Comparison of ENCODE assay signal across 8 cellular contexts in genomic region chr17:82019905-82020873, GRCh38. TPM values are rescaled to one million over a fixed set of nuclear protein-coding genes. Genes with fewer than 3 reads are reported as not detected.
DNase-seq lines count a peak whose midpoint lies in the region; ATAC-seq and TF ChIP-seq lines count a peak whose summit lies in the region.

No MANE protein-coding gene starts in this region.

- peaks cover 2% of the 10 kb centered on the region for H3K79me2 ChIP-seq in parathyroid adenoma

- H3K4me1 ChIP-seq in esophagus muscularis mucosa (peaks cover 26 to 50% (median 38%) of the 10 kb centered on the region in 4 donors), parathyroid adenoma (peaks cover 16% of the 10 kb centered on the region)

- intact Hi-C loops in esophagus muscularis mucosa (cut with DNase I) = no loop called here

- H3K4me2 ChIP-seq in parathyroid adenoma (ENCODE audit: low read length) = no peak overlapping the region

- H3K4me1 Mint-ChIP-seq in activated CD8-positive, alpha-beta memory T cell treated with anti-CD3 and anti-CD28 coated beads, Interleukin-2, amount 10 ng/mL, durations not matched to agents 7 days and 5 days = peaks cover 18% of the 10 kb centered on the region

- H3K27me3 ChIP-seq in esophagus muscularis mucosa (no peaks in the 10 kb centered on the region), parathyroid adenoma (ENCODE audit: control insufficient read depth, insufficient read depth, low read length) (no peaks in the 10 kb centered on the region)

- CTCF ChIA-PET in activated CD8-positive, alpha-beta memory T cell treated with anti-CD3 and anti-CD28 coated beads, Interleukin-2, amount 10 ng/mL, durations not matched to agents 7 days and 5 days (lab: Charles Lee) = interaction anchor here (0.6 to 9.0 kb wide), 37 partner anchors 8 to 397 kb away, joined by 3 to 181 read pairs (median 4); partner anchors contain the start of genes ASPSCR1, DCXR, FASN and NOTUM

- H3K36me3 Mint-ChIP-seq in activated CD8-positive, alpha-beta memory T cell treated with anti-CD3 and anti-CD28 coated beads, Interleukin-2, amount 10 ng/mL, durations not matched to agents 7 days and 5 days = peaks cover 4% of the 10 kb centered on the region

- H3K9me3 ChIP-seq in esophagus muscularis mucosa (no peaks in the 10 kb centered on the region), parathyroid adenoma (ENCODE audit: control insufficient read depth, low read length) (no peaks in the 10 kb centered on the region)

- no peak overlapping the region for H3K9ac ChIP-seq in parathyroid adenoma

- peaks cover 3 to 27% (median 18%) of the 10 kb centered on the region in 4 donors for H3K36me3 ChIP-seq in esophagus muscularis mucosa
- H3K36me3 ChIP-seq in parathyroid adenoma (ENCODE audit: control insufficient read depth, insufficient read depth, low read length) = no peaks in the 10 kb centered on the region

- peak overlapping the region; percentile 40 for H3K27ac Mint-ChIP-seq in activated CD8-positive, alpha-beta memory T cell treated with anti-CD3 and anti-CD28 coated beads, Interleukin-2, amount 10 ng/mL, durations not matched to agents 7 days and 5 days

- ATAC-seq in activated CD8-positive, alpha-beta memory T cell treated with anti-CD3 and anti-CD28 coated beads, Interleukin-2, amount 10 ng/mL, durations not matched to agents 7 days and 5 days = no peak
- no peak for ATAC-seq in GM18873 (IDR thresholded peaks at IDR 0.05; ENCODE audit: low FRiP score, unreplicated experiment)

- TF ChIP-seq POLR2A in esophagus muscularis mucosa (IDR thresholded peaks at IDR 0.05; ENCODE audit: low read depth) = no peak

- H3K9me3 Mint-ChIP-seq in activated CD8-positive, alpha-beta memory T cell treated with anti-CD3 and anti-CD28 coated beads, Interleukin-2, amount 10 ng/mL, durations not matched to agents 7 days and 5 days (ENCODE audit: low read depth) = no peaks in the 10 kb centered on the region

- peak overlapping the region; percentile 40 for H3K4me3 Mint-ChIP-seq in activated CD8-positive, alpha-beta memory T cell treated with anti-CD3 and anti-CD28 coated beads, Interleukin-2, amount 10 ng/mL, durations not matched to agents 7 days and 5 days

- TF ChIP-seq CTCF in esophagus muscularis mucosa (IDR thresholded peaks at IDR 0.05) = peak; percentile 39 to 80 (median 58)
- TF ChIP-seq CTCF in parathyroid adenoma (IDR thresholded peaks at IDR 0.05) = peak; percentile 50

- H3K27me3 Mint-ChIP-seq in activated CD8-positive, alpha-beta memory T cell treated with anti-CD3 and anti-CD28 coated beads, Interleukin-2, amount 10 ng/mL, durations not matched to agents 7 days and 5 days = no peaks in the 10 kb centered on the region

- no peak for TF ChIP-seq EP300 in esophagus muscularis mucosa (IDR thresholded peaks at IDR 0.05)

- 62% methylated on average over 22 of the region's 33 CpGs for WGBS in esophagus muscularis mucosa

- DNase-seq in NCI-H2227 (lab: John Stamatoyannopoulos, UW; ENCODE audit: unreplicated experiment) (peak; percentile 61), NCI-H2227 treated with DMSO at 0.1 percent for 48 hours (lab: John Stamatoyannopoulos, UW) (no peak), NCI-H82 treated with DMSO at 0.1 percent for 48 hours (lab: John Stamatoyannopoulos, UW; ENCODE audit: unreplicated experiment) (peak; percentile 22), esophagus muscularis mucosa (ENCODE audit: extremely low spot score) (no peak), Ammon's horn (ENCODE audit: low spot score) (no peak)
- peak; percentile 79 for DNase-seq in activated CD8-positive, alpha-beta memory T cell treated with anti-CD3 and anti-CD28 coated beads, Interleukin-2, amount 10 ng/mL, durations not matched to agents 7 days and 5 days

- H3K27ac ChIP-seq in esophagus muscularis mucosa (replicated peaks in 1 of 4) (no peak overlapping the region), parathyroid adenoma (no peak overlapping the region)

- H2AFZ ChIP-seq in parathyroid adenoma = no peak overlapping the region

- no peak overlapping the region for H3K4me3 ChIP-seq in esophagus muscularis mucosa
- H3K4me3 ChIP-seq in parathyroid adenoma (ENCODE audit: low read depth, low read length) = no peak overlapping the region

RNA-seq across cellular contexts. Expression of gene CENPX, which starts 2.5 kb away (rescaled TPM):
- total RNA-seq in activated CD8-positive, alpha-beta memory T cell treated with anti-CD3 and anti-CD28 coated beads, Interleukin-2, amount 10 ng/mL, durations not matched to agents 7 days and 5 days = 10 to 100 TPM; 80.2 to 91.3 TPM
- total RNA-seq in esophagus muscularis mucosa = 100 to 1,000 TPM in 2 of 4 donors, 10 to 100 TPM in 2; 62.5 to 109 (median 95.5) TPM

RNA-seq across cellular contexts. Expression of gene LRRC45, which starts 2.9 kb away (rescaled TPM):
- 10 to 100 TPM; 45.4 to 61.6 TPM for total RNA-seq in activated CD8-positive, alpha-beta memory T cell treated with anti-CD3 and anti-CD28 coated beads, Interleukin-2, amount 10 ng/mL, durations not matched to agents 7 days and 5 days
- 10 to 100 TPM in 2 of 4 donors, 1 to 10 TPM in 2; 6.6 to 15.8 (median 11.5) TPM for total RNA-seq in esophagus muscularis mucosa

RNA-seq across cellular contexts. Expression of gene RAC3, which starts 11.3 kb away (rescaled TPM):
- total RNA-seq in activated CD8-positive, alpha-beta memory T cell treated with anti-CD3 and anti-CD28 coated beads, Interleukin-2, amount 10 ng/mL, durations not matched to agents 7 days and 5 days = 1 to 10 TPM; 6.4 to 6.8 TPM
- total RNA-seq in esophagus muscularis mucosa = 1 to 10 TPM; 1.8 to 2.5 (median 2.2) TPM

RNA-seq across cellular contexts. Expression of gene DCXR, which starts 17.3 kb away (rescaled TPM):
- total RNA-seq in activated CD8-positive, alpha-beta memory T cell treated with anti-CD3 and anti-CD28 coated beads, Interleukin-2, amount 10 ng/mL, durations not matched to agents 7 days and 5 days = 100 to 1,000 TPM; 120 to 124 TPM
- total RNA-seq in esophagus muscularis mucosa = 100 to 1,000 TPM in 2 of 4 donors, 10 to 100 TPM in 2; 78.6 to 135 (median 102) TPM

RNA-seq across cellular contexts. Expression of gene RFNG, which starts 31.4 kb away (rescaled TPM):
- 10 to 100 TPM; 20.9 to 23.0 TPM for total RNA-seq in activated CD8-positive, alpha-beta memory T cell treated with anti-CD3 and anti-CD28 coated beads, Interleukin-2, amount 10 ng/mL, durations not matched to agents 7 days and 5 days
- 10 to 100 TPM; 32.4 to 54.8 (median 42.5) TPM for total RNA-seq in esophagus muscularis mucosa

Comparison
In these comparisons a context has a peak if more than half of its experiments do, and no peak if none do; other contexts are left out.
1. DNase-seq: peak in NCI-H2227 (single experiment), NCI-H82 treated with DMSO at 0.1 percent for 48 hours (single experiment) and activated CD8-positive, alpha-beta memory T cell treated with anti-CD3 and anti-CD28 coated beads, Interleukin-2, amount 10 ng/mL, durations not matched to agents 7 days and 5 days (single experiment); none in NCI-H2227 treated with DMSO at 0.1 percent for 48 hours (single experiment), esophagus muscularis mucosa (single experiment) and Ammon's horn (single experiment).